In the genomic region with DNA sequence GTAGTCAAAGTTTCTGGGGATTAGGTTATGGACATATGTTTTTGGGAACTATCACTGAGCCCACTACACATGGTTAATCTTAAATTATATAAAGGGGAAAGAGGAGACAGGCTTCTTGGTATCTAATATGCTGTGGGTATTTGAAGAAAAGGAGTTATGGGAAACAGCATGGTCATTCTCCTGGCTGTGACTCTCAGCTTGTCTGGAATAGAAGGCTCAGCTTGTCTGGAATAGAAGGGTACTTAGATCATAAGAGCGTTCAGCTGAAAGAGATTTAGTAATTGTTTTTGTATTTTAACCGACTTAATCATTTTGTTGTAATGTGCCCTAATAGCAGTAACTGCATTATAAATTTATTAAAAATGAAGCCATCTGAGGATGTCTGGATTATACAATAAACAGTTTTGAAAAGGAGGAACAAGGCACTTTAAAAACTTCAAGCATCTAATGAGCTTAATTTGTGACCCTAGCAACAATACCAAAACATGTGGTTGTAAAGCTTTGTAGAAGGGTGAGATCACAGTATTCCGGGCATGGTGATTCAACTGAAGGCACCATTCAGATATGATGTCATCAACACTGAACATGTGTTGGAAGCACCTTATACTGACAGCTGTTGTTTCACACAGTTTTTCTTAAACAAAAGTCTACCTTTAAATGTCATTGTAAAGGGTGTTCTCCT, we compare ENCODE assay signal across 21 cellular contexts.
DNase-seq lines count a peak whose midpoint lies in the region; FAIRE-seq and TF ChIP-seq lines count a peak whose summit lies in the region.
"Had no signal": no experiment of that assay in that cellular context is flagged by ENCODE, and none has a peak within 500 bp of the region (broad histone marks: within the 10 kb centered on the region; RNA-seq: fewer than 3 reads in every experiment).

No MANE protein-coding gene starts in this region.

- peak; percentile 73 for FAIRE-seq in astrocyte (lab: Jason Lieb, UNC)
- FAIRE-seq: GM12878 had no signal

- no peaks in the 10 kb centered on the region for H3K79me1 ChIP-seq in mesenchymal stem cell (replicated peaks; ENCODE audit: low read length, poor library complexity, severe bottlenecking)

- no peaks in the 10 kb centered on the region for H3K27me3 ChIP-seq in astrocyte (ENCODE audit: insufficient read depth, low read length)
- no peaks in the 10 kb centered on the region for H3K27me3 ChIP-seq in mesenchymal stem cell (ENCODE audit: control insufficient read depth in 1 of 2, insufficient read depth in 1 of 2, low read length in 2 of 2)

- H2AFZ ChIP-seq in astrocyte (ENCODE audit: low read depth, low read length) = no peak overlapping the region
- no peak overlapping the region for H2AFZ ChIP-seq in mesenchymal stem cell (ENCODE audit: low read depth, low read length)
- H2AFZ ChIP-seq: PC-9 had no signal

- no peaks in the 10 kb centered on the region for H3K36me3 ChIP-seq in astrocyte (ENCODE audit: insufficient read depth, low read length)
- H3K36me3 ChIP-seq in mesenchymal stem cell (ENCODE audit: control insufficient read depth in 1 of 2, insufficient read depth in 2 of 2, low read depth in 1 of 2, low read length in 2 of 2) = no peaks in the 10 kb centered on the region

- H3K18ac ChIP-seq in mesenchymal stem cell (ENCODE audit: low read depth in 1 of 2, low read length in 2 of 2) = no peak overlapping the region

- no peak overlapping the region for H3K4me3 Mint-ChIP-seq in astrocyte (ENCODE audit: unreplicated experiment)
- H3K4me3 Mint-ChIP-seq: CD4-positive, alpha-beta T cell had no signal

- H3K4me2 ChIP-seq in astrocyte (ENCODE audit: low read length) = no peak overlapping the region
- H3K4me2 ChIP-seq in mesenchymal stem cell (ENCODE audit: low read length, poor library complexity, severe bottlenecking) = no peak overlapping the region
- H3K4me2 ChIP-seq: PC-9 had no signal

- H3K4me1 ChIP-seq in astrocyte (ENCODE audit: insufficient read depth, low read length) = no peaks in the 10 kb centered on the region
- H3K4me1 ChIP-seq in mesenchymal stem cell (ENCODE audit: control insufficient read depth, insufficient read depth, low read depth, low read length) = no peaks in the 10 kb centered on the region

- no peak overlapping the region for H2BK15ac ChIP-seq in mesenchymal stem cell (ENCODE audit: low read depth, poor library complexity, severe bottlenecking)

- no peaks in the 10 kb centered on the region for H3K79me2 ChIP-seq in astrocyte (ENCODE audit: insufficient read depth, low read length)

- H3K36me3 Mint-ChIP-seq in astrocyte (ENCODE audit: low read depth, unreplicated experiment) = no peaks in the 10 kb centered on the region

- H2BK120ac ChIP-seq in mesenchymal stem cell (ENCODE audit: low read depth, low read length) = no peak overlapping the region

- H3K27ac ChIP-seq in astrocyte (ENCODE audit: low read depth, low read length) = no peak overlapping the region
- no peak overlapping the region for H3K27ac ChIP-seq in mesenchymal stem cell (ENCODE audit: low read length, poor library complexity, severe bottlenecking)
- H3K27ac ChIP-seq: PC-9, RWPE1, SK-N-MC had no signal

- TF ChIP-seq CTCF in astrocyte (IDR thresholded peaks at IDR 0.05; ENCODE audit: insufficient read depth, low read depth, low read length) = no peak
- no peak for TF ChIP-seq CTCF in foreskin fibroblast (IDR thresholded peaks at IDR 0.05; ENCODE audit: low read depth, low read length)

- H2BK5ac ChIP-seq in mesenchymal stem cell (ENCODE audit: low read depth, low read length, poor library complexity, severe bottlenecking) = no peak overlapping the region

- no peak overlapping the region for H2BK12ac ChIP-seq in mesenchymal stem cell (ENCODE audit: low read length in 2 of 2)

- 67% methylated on average over 1 of the region's 3 CpGs for WGBS in mesenchymal stem cell

- no peak overlapping the region for H4K8ac ChIP-seq in mesenchymal stem cell (ENCODE audit: low read length)

- no peaks in the 10 kb centered on the region for H3K9me3 Mint-ChIP-seq in astrocyte (ENCODE audit: unreplicated experiment)

- no peaks in the 10 kb centered on the region for H3K27me3 Mint-ChIP-seq in astrocyte (ENCODE audit: low read depth, unreplicated experiment)
- H3K27me3 Mint-ChIP-seq: CD4-positive, alpha-beta T cell had no signal

- H4K20me1 ChIP-seq in astrocyte (ENCODE audit: insufficient read depth, low read length) = no peaks in the 10 kb centered on the region

- peak; percentile 14 for DNase-seq in H4 (ENCODE audit: low spot score)
- peak; percentile 9 for DNase-seq in HS-5 (ENCODE audit: low read depth)
- DNase-seq in astrocyte (ENCODE audit: low read depth) = no peak
- DNase-seq in mesenchymal stem cell = peak; percentile 40
- no peak for DNase-seq in DMS153 treated with DMSO at 0.1 percent for 48 hours (lab: John Stamatoyannopoulos, UW; ENCODE audit: unreplicated experiment)
- no peak for DNase-seq in glomerular visceral epithelial cell (ENCODE audit: extremely low spot score)
- DNase-seq in foreskin fibroblast = no peak
- DNase-seq: CD4-positive, alpha-beta T cell; COR-L47; DMS79 treated with DMSO at 0.1 percent for 48 hours; H7; KBM-7; NCI-H1092 treated with DMSO at 0.1 percent for 48 hours; NCI-H146; NCI-H2029; NCI-H526 treated with DMSO at 0.1 percent for 48 hours; PC-9; SHP77 treated with DMSO at 0.1 percent for 48 hours had no signal

- H3K9ac ChIP-seq in astrocyte (ENCODE audit: low read length) (no peak overlapping the region), mesenchymal stem cell (ENCODE audit: low read length) (peak overlapping the region; percentile 71)

- no peak overlapping the region for H3K14ac ChIP-seq in mesenchymal stem cell (ENCODE audit: low read length in 2 of 2)

- no peak overlapping the region for H3K23ac ChIP-seq in mesenchymal stem cell (ENCODE audit: low read length in 2 of 2)

- no peaks in the 10 kb centered on the region for H3K4me1 Mint-ChIP-seq in astrocyte (ENCODE audit: low read depth, unreplicated experiment)

- H2AK5ac ChIP-seq in mesenchymal stem cell (ENCODE audit: low read length, severe bottlenecking) = no peak overlapping the region

- H3K4ac ChIP-seq in mesenchymal stem cell (ENCODE audit: low read depth in 1 of 2, low read length in 2 of 2) = no peak overlapping the region

- H3K4me3 ChIP-seq in astrocyte (ENCODE audit: insufficient read depth, low read depth, low read length) (no peak overlapping the region), mesenchymal stem cell (ENCODE audit: insufficient read depth in 1 of 2, low read depth in 1 of 2, low read length in 2 of 2) (no peak overlapping the region), foreskin fibroblast (ENCODE audit: low read depth in 1 of 2, low read length in 2 of 2) (no peak overlapping the region)
- H3K4me3 ChIP-seq: GM12878, PC-9, SK-N-MC had no signal

- H3K9me3 ChIP-seq in astrocyte (ENCODE audit: insufficient read depth, low read depth, low read length) (no peaks in the 10 kb centered on the region), mesenchymal stem cell (ENCODE audit: control insufficient read depth, low read length) (peaks cover 5% of the 10 kb centered on the region)

- no peak overlapping the region for H4K91ac ChIP-seq in mesenchymal stem cell (ENCODE audit: low read length)

- H3K27ac Mint-ChIP-seq in astrocyte (ENCODE audit: unreplicated experiment) = peak overlapping the region; percentile 87
- H3K27ac Mint-ChIP-seq: CD4-positive, alpha-beta T cell had no signal

Comparison
In these comparisons a context has a peak if more than half of its experiments do, and no peak if none do; other contexts are left out.
1. DNase-seq: peak in H4 (single experiment), HS-5 (single experiment) and mesenchymal stem cell (single experiment); none in astrocyte (single experiment), DMS153 treated with DMSO at 0.1 percent for 48 hours (single experiment), glomerular visceral epithelial cell (single experiment) and foreskin fibroblast (0 of 2).